In genomic region chr2:101753720-101754490, GRCh38 we compare ENCODE assay signal across 10 cellular contexts. TPM values are rescaled to one million over a fixed set of nuclear protein-coding genes. Genes with fewer than 3 reads are reported as not detected.
DNase-seq lines count a peak whose midpoint lies in the region; ATAC-seq and TF ChIP-seq lines count a peak whose summit lies in the region.
"Had no signal": no experiment of that assay in that cellular context is flagged by ENCODE, and none has a peak within 500 bp of the region (broad histone marks: within the 10 kb centered on the region; RNA-seq: fewer than 3 reads in every experiment).

No MANE protein-coding gene starts in this region.

- H3K27me3 Mint-ChIP-seq in activated naive CD4-positive, alpha-beta T cell treated with anti-CD3 and anti-CD28 coated beads for 36 hours (ENCODE audit: low read depth) = no peaks in the 10 kb centered on the region

- DNase-seq in activated naive CD4-positive, alpha-beta T cell treated with anti-CD3 and anti-CD28 coated beads for 36 hours = no peak
- no peak for DNase-seq in activated naive CD4-positive, alpha-beta T cell (lab: John Stamatoyannopoulos, UW)
- DNase-seq in brain microvascular endothelial cell (no peak), stomach (no peak), mucosa of gallbladder (ENCODE audit: low spot score) (no peak), putamen (ENCODE audit: low spot score) (no peak), GF-D8 (lab: John Stamatoyannopoulos, UW) (no peak)
- DNase-seq: SHP77 treated with DMSO at 0.1 percent for 48 hours; stimulated activated CD4-positive, alpha-beta T cell treated with anti-CD3 and anti-CD28 coated beads, Interleukin-4, amount 100 ng/mL, for 1 hour had no signal

- peaks cover 5% of the 10 kb centered on the region for H3K36me3 Mint-ChIP-seq in activated naive CD4-positive, alpha-beta T cell treated with anti-CD3 and anti-CD28 coated beads for 36 hours (ENCODE audit: low read depth)

- intact Hi-C loops in activated naive CD4-positive, alpha-beta T cell treated with anti-CD3 and anti-CD28 coated beads for 36 hours (cut with micrococcal nuclease) = no loop called here
- intact Hi-C loops in stomach (cut with DNase I; ENCODE audit: low total_unique reads) = no loop called here

- H3K9me3 ChIP-seq in stomach = no peaks in the 10 kb centered on the region

- H3K27ac Mint-ChIP-seq in activated naive CD4-positive, alpha-beta T cell treated with anti-CD3 and anti-CD28 coated beads for 36 hours = peak overlapping the region; percentile 56

- H3K4me1 ChIP-seq in stomach = peaks cover 38 to 73% (median 54%) of the 10 kb centered on the region in 4 donors

- H3K4me3 Mint-ChIP-seq in activated naive CD4-positive, alpha-beta T cell treated with anti-CD3 and anti-CD28 coated beads for 36 hours = no peak overlapping the region

- in situ Hi-C loops in brain microvascular endothelial cell (cut with HindIII; ENCODE audit: low pct_ligation_motif_present, low sequenced_read_pairs) = no loop called here

- no peak for TF ChIP-seq POLR2A in stomach (IDR thresholded peaks at IDR 0.05)

- ATAC-seq in HG02763 (IDR thresholded peaks at IDR 0.05; ENCODE audit: unreplicated experiment) = peak; percentile 35

- no peak for TF ChIP-seq CTCF in brain microvascular endothelial cell (IDR thresholded peaks at IDR 0.05; ENCODE audit: low read depth, low read length, missing control alignments)
- TF ChIP-seq CTCF in stomach (IDR thresholded peaks at IDR 0.05) = no peak

- WGBS in stomach, 5 donors = 75 to 87% (median 78%) methylated on average over 5 of the region's 5 CpGs

- peaks cover 81% of the 10 kb centered on the region for H3K4me1 Mint-ChIP-seq in activated naive CD4-positive, alpha-beta T cell treated with anti-CD3 and anti-CD28 coated beads for 36 hours (ENCODE audit: low read depth)

- no peaks in the 10 kb centered on the region for H3K9me3 Mint-ChIP-seq in activated naive CD4-positive, alpha-beta T cell treated with anti-CD3 and anti-CD28 coated beads for 36 hours

- peak overlapping the region; percentile 40 for H3K27ac ChIP-seq in brain microvascular endothelial cell
- H3K27ac ChIP-seq in stomach = peak overlapping the region in 3 of 5 donors; percentile 30 to 66 (median 66)

- CTCF ChIA-PET in activated naive CD4-positive, alpha-beta T cell treated with anti-CD3 and anti-CD28 coated beads for 36 hours (lab: Charles Lee) = interaction anchor here (0.5 to 1.5 kb wide), 6 partner anchors 10 to 335 kb away, joined by 3 to 5 read pairs (median 4); no protein-coding TSS in a partner anchor

- H3K36me3 ChIP-seq in brain microvascular endothelial cell (replicated peaks) = peaks cover 3% of the 10 kb centered on the region
- no peaks in the 10 kb centered on the region for H3K36me3 ChIP-seq in stomach

- H3K4me3 ChIP-seq in brain microvascular endothelial cell (ENCODE audit: low read depth, low read length) (no peak overlapping the region), stomach (no peak overlapping the region)

- no peak for TF ChIP-seq EP300 in stomach (IDR thresholded peaks at IDR 0.05)

- no peaks in the 10 kb centered on the region for H3K27me3 ChIP-seq in brain microvascular endothelial cell (replicated peaks)
- H3K27me3 ChIP-seq in stomach = no peaks in the 10 kb centered on the region

RNA-seq across cellular contexts. Expression of gene MAP4K4, which starts 56.4 kb away (rescaled TPM):
- total RNA-seq in activated naive CD4-positive, alpha-beta T cell treated with anti-CD3 and anti-CD28 coated beads for 36 hours = 100 to 1,000 TPM; 126 to 131 TPM
- total RNA-seq in stomach (10 to 100 TPM; 15.6 to 71.6 (median 29.0) TPM), mucosa of gallbladder (50.9 TPM)
- polyA plus RNA-seq in stomach = 10 to 100 TPM in 2 of 3 donors, 1 to 10 TPM in 1; 9.6 to 41.8 (median 18.6) TPM
